21 cellular contexts compared by ENCODE assay signal in the genomic region with DNA sequence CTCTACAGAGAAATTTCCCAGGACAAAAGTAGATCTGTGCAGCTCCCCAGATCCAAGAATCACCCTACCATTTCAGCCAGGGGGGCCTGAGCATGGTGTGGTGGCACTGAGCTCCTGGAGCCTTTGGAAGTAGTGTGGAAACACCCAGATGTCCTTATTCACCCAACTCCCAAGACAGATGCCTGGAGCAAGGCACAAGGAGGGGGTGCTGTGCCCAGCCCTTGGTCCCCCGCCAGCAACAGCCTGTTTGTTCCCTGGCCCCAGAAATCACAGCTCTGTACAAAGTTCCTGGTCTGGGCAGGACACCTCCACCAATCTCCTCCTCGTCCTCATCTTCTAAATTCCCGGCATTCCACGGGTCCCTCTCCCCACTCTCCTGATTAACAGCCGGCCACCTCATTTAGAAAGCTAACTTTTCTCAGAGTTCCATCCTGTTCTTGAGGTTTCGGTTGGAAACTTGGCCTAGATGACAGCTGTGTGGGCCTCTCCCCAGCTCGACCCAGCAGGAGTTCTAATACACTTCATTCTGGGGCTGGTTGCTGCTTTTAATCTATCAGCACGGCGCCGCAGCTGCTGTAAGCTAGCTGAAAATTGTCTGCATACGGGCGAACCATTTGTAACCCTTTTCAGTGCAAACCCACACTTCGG.
DNase-seq lines count a peak whose midpoint lies in the region; ATAC-seq and TF ChIP-seq lines count a peak whose summit lies in the region.
"Had no signal": no experiment of that assay in that cellular context is flagged by ENCODE, and none has a peak within 500 bp of the region (broad histone marks: within the 10 kb centered on the region; RNA-seq: fewer than 3 reads in every experiment).

No MANE protein-coding gene starts in this region.

- intact Hi-C loops in posterior vena cava (cut with DNase I), result no loop called here

- H3K9me3 ChIP-seq in SK-N-MC (ENCODE audit: low read depth, low read length) (no peaks in the 10 kb centered on the region), gastroesophageal sphincter (no peaks in the 10 kb centered on the region), MM.1S (replicated peaks; ENCODE audit: insufficient read depth, low read length) (no peaks in the 10 kb centered on the region)
- H3K9me3 ChIP-seq: gastrocnemius medialis, SJSA1, stomach, upper lobe of left lung had no signal

- H3K27me3 ChIP-seq in gastroesophageal sphincter (no peaks in the 10 kb centered on the region), MM.1S (replicated peaks; ENCODE audit: insufficient read depth, low read length) (no peaks in the 10 kb centered on the region)
- H3K27me3 ChIP-seq: gastrocnemius medialis, SJSA1, stomach, upper lobe of left lung had no signal

- H3K4me1 ChIP-seq in gastroesophageal sphincter (peaks cover 0 to 31% (median 10%) of the 10 kb centered on the region in 3 donors), MM.1S (ENCODE audit: low read length) (no peaks in the 10 kb centered on the region)
- H3K4me1 ChIP-seq: SJSA1, upper lobe of left lung had no signal

- no peak overlapping the region for H2AFZ ChIP-seq in MM.1S (ENCODE audit: low read length)

- H3K27ac ChIP-seq in SK-N-MC (peak overlapping the region; percentile 92), gastroesophageal sphincter (peak overlapping the region in 3 of 4 donors; percentile 2 to 27 (median 14)), MM.1S (ENCODE audit: low read length) (no peak overlapping the region)
- H3K27ac ChIP-seq: gastrocnemius medialis, SJSA1, stomach, upper lobe of left lung had no signal

- no peak for TF ChIP-seq CTCF in gastroesophageal sphincter (IDR thresholded peaks at IDR 0.05)
- no peak for TF ChIP-seq CTCF in MM.1S (IDR thresholded peaks at IDR 0.05; ENCODE audit: low read length)

- no peak for ATAC-seq in gastroesophageal sphincter
- ATAC-seq: esophagus mucosa, gastrocnemius medialis, T-helper 17 cell had no signal

- no peak overlapping the region for H3K4me2 ChIP-seq in MM.1S (ENCODE audit: low read depth, low read length)

- DNase-seq in NCI-H146 (lab: John Stamatoyannopoulos, UW) (peak; percentile 76), SK-N-MC (ENCODE audit: low read depth, low spot score) (peak; percentile 14), posterior vena cava (ENCODE audit: low spot score) (peak; percentile 76), AML-193 (lab: John Stamatoyannopoulos, UW) (no peak), NCI-H1092 (lab: John Stamatoyannopoulos, UW) (no peak), MM.1S (no peak)
- no peak for DNase-seq in central memory CD4-positive, alpha-beta T cell
- DNase-seq: activated CD4-positive, alpha-beta T cell treated with anti-CD3 and anti-CD28 coated beads, Interleukin-2, amount 50 U/mL, for 1 hour; activated gamma-delta T cell treated with Interleukin-2 at 50 U/mL for 16 hours; amniotic stem cell; cerebellar nuclear complex; gastrocnemius medialis; NCI-H1105; NCI-H82; stimulated activated CD4-positive, alpha-beta T cell treated with anti-CD3 and anti-CD28 coated beads, Interleukin-4, amount 100 ng/mL, for 4 hours; stomach; T-helper 17 cell; upper lobe of left lung had no signal

- H4K20me1 ChIP-seq in MM.1S (ENCODE audit: insufficient read depth, low read length), result no peaks in the 10 kb centered on the region

- H3K79me2 ChIP-seq in MM.1S (ENCODE audit: low read length), result no peaks in the 10 kb centered on the region

- WGBS in gastroesophageal sphincter (ENCODE audit: low coverage in 1 of 2), 2 donors, result 50% methylated on average over 6 to 11 of the region's 13 CpGs

- TF ChIP-seq POLR2A in gastroesophageal sphincter (IDR thresholded peaks at IDR 0.05), result no peak

- H3K4me3 ChIP-seq in SK-N-MC, result peak overlapping the region; percentile 61
- no peak overlapping the region for H3K4me3 ChIP-seq in gastroesophageal sphincter
- H3K4me3 ChIP-seq in MM.1S (ENCODE audit: low read length), result no peak overlapping the region
- H3K4me3 ChIP-seq: gastrocnemius medialis, SJSA1, stomach, upper lobe of left lung had no signal

- no peaks in the 10 kb centered on the region for H3F3A ChIP-seq in MM.1S (ENCODE audit: insufficient read depth, low read length)

- no peak for TF ChIP-seq EP300 in gastroesophageal sphincter (IDR thresholded peaks at IDR 0.05)

- H3K9me2 ChIP-seq in MM.1S (replicated peaks; ENCODE audit: insufficient read depth, low read length), result no peaks in the 10 kb centered on the region

- H3K9ac ChIP-seq in SK-N-MC (ENCODE audit: insufficient read length) (peak overlapping the region; percentile 32), MM.1S (ENCODE audit: low read length) (no peak overlapping the region)

- H3K36me3 ChIP-seq in SK-N-MC (ENCODE audit: insufficient read depth, low read length) (no peaks in the 10 kb centered on the region), gastroesophageal sphincter (no peaks in the 10 kb centered on the region), MM.1S (replicated peaks; ENCODE audit: insufficient read depth, low read length) (no peaks in the 10 kb centered on the region)
- H3K36me3 ChIP-seq: gastrocnemius medialis, SJSA1, stomach, upper lobe of left lung had no signal

Comparison
In these comparisons a context has a peak if more than half of its experiments do, and no peak if none do; other contexts are left out.
1. DNase-seq: peak in NCI-H146 (single experiment), SK-N-MC (single experiment) and posterior vena cava (single experiment); none in AML-193 (0 of 2), NCI-H1092 (single experiment), MM.1S (single experiment) and central memory CD4-positive, alpha-beta T cell (single experiment).